Comparison of ENCODE assay signal across 27 cellular contexts in the genomic region with DNA sequence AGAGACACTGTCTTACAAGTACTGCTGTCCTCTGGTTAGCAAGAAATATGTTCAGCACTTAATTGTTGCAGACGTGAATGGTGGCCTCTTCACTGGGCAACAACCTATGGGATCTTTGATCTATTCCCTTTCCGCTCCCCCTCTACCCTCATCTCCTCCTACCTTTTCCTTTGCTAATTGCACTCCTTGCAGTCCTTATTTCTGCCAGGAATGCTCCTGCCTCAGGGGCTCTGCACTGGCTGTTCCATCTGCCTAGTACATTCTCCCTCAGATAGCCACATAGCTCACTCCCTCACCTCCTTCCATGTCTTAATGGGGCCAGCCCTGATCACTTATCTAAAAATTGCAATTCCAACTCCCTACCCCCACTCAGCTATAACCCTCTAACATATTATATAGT.
"Had no signal": no experiment of that assay in that cellular context is flagged by ENCODE, and none has a peak within 500 bp of the region (broad histone marks: within the 10 kb centered on the region; RNA-seq: fewer than 3 reads in every experiment).

No MANE protein-coding gene starts in this region.

- H3K9ac ChIP-seq: SK-N-SH had no signal

- FAIRE-seq: TTC549 had no signal

- H3K4me2 ChIP-seq: SK-N-SH had no signal

- H3K9me3 ChIP-seq: SJSA1, SK-N-SH had no signal

- H3K27ac ChIP-seq: brain microvascular endothelial cell, SJSA1 had no signal

- DNase-seq: activated CD4-positive, alpha-beta T cell treated with anti-CD3 and anti-CD28 coated beads for 36 hours; activated CD8-positive, alpha-beta T cell treated with anti-CD3 and anti-CD28 coated beads for 36 hours; activated effector memory CD4-positive, alpha-beta T cell treated with anti-CD3 and anti-CD28 coated beads, Interleukin-2, amount 50 U/mL, for 16 hours; activated naive CD4-positive, alpha-beta T cell; activated naive CD4-positive, alpha-beta T cell treated with anti-CD3 and anti-CD28 coated beads, Interleukin-2, amount 50 U/mL, for 16 hours; activated naive CD8-positive, alpha-beta T cell treated with anti-CD3 and anti-CD28 coated beads for 36 hours; activated T-cell treated with anti-CD3 and anti-CD28 coated beads, Interleukin-2, amount 50 U/mL, for 1 hour; activated T-cell treated with anti-CD3 and anti-CD28 coated beads, Interleukin-2, amount 50 U/mL, for 72 hours; amniotic stem cell; aorta; brain microvascular endothelial cell; central memory CD4-positive, alpha-beta T cell; Kasumi-1; MG63; NCI-H1048; NCI-H1105 treated with DMSO at 0.1 percent for 48 hours; NCI-H1436; NCI-H1694; NCI-H1930; NCI-H2081 treated with DMSO at 0.1 percent for 48 hours; NCI-H226; NCI-H446 treated with DMSO at 0.1 percent for 48 hours; NCI-H524 treated with DMSO at 0.1 percent for 48 hours; SHP77; SK-N-SH had no signal

- H3K36me3 ChIP-seq: brain microvascular endothelial cell, MG63 had no signal

- H3K4me3 ChIP-seq: MG63, SJSA1 had no signal

- H3K27me3 ChIP-seq: brain microvascular endothelial cell, MG63, SJSA1 had no signal
